ENCODE assay signal across 1 cellular context in the genomic region with DNA sequence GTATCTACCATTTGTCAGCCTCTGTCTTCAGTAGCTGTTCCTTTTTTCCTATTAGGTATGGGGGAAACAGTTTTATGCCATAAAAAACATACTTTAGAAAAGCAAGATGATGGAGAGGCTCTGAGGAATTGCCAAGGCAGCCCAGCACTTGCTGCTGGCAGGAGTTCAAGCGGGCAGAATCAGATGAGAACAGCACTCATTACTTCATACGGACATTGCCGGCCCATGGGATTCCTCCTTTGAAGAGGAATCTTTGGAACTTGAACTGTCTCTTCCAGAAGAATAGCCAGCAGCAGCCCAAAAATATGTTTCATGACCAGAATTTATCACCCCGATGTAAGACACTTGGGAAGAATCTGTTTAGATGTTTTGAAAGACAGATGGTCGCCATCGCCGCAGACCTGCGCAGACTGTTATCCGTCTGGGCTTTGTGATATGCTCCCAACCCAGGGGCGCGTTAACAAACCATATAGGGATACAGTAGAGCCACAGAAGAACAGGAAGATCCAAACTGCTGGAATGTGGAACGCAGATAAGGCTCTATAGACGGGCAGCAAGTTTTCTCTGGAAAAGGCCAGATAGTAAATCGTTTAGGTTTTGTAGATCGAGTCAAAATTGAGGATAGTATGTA.
TF ChIP-seq lines count a peak whose summit lies in the region.

No MANE protein-coding gene starts in this region.

TF ChIP-seq in endothelial cell of umbilical vein, 7 proteins besides CTCF, POLR2A, EP300 and RAD21:
- TF ChIP-seq GATA2 (IDR thresholded peaks at IDR 0.05; ENCODE audit: insufficient read depth, insufficient read length, low read depth, low read length): peak; percentile 11
- no peak for TF ChIP-seq POLR2AphosphoS5 (IDR thresholded peaks at IDR 0.05; ENCODE audit: insufficient read depth, low read depth, low read length)
